In the genomic region with DNA sequence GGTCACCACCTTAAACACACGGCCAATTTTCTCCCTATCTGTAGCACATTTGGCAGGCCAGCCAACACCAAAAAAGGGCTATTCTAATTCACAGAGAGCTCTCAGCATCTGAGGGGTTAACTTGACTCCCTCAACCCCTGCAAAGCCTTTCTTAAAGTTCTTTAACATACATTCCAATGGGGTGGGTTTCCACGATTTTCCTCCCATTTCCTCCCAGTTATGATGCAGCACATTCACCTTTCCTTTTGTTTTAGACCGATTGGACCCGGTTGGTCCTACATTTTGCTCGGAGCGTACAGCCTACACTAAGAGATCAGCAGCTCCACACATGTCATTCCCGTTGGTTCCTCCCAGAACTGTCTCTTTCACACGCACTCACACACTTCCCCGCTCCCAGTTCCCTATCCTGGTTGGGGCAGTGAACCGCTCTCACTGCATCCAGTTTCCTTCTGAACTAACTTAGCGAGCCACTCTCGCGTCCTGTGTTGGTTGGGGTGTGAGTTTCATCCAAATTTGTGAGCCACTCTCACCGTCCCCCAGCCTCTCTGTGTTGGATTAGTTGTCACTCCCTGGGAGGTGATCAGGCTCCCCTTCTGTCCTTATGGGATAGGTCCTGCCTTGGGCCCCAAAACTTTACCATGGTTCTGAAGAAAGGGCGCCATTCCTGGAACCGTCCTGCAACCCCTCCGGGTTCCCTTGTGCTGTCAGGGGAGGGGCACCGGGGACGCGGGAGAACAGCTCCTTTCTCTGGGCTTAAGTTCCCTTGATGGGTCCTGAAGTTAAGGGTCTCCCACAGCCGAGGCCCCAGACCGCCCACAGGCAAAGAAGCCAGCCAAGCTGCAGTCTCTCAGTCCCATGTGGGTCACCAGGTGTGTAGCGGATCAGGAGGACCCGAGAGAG, we compare ENCODE assay signal across 9 cellular contexts. TPM values are rescaled to one million over a fixed set of nuclear protein-coding genes. Genes with fewer than 3 reads are reported as not detected.
DNase-seq lines count a peak whose midpoint lies in the region.
"Had no signal": no experiment of that assay in that cellular context is flagged by ENCODE, and none has a peak within 500 bp of the region (broad histone marks: within the 10 kb centered on the region; RNA-seq: fewer than 3 reads in every experiment).

No MANE protein-coding gene starts in this region.

- no peaks in the 10 kb centered on the region for H3K36me3 Mint-ChIP-seq in activated naive CD8-positive, alpha-beta T cell treated with anti-CD3 and anti-CD28 coated beads for 36 hours
- no peaks in the 10 kb centered on the region for H3K36me3 Mint-ChIP-seq in immature natural killer cell

- intact Hi-C loops in head of caudate nucleus (cut with DNase I): no loop called here

- peaks cover 8% of the 10 kb centered on the region for H3K4me1 ChIP-seq in ACC112 (ENCODE audit: control insufficient read depth, insufficient read depth, low read length, unreplicated experiment)
- H3K4me1 ChIP-seq in mucosa of stomach (ENCODE audit: control insufficient read depth, insufficient read depth, low read length): peaks cover 37% of the 10 kb centered on the region
- H3K4me1 ChIP-seq: BE2C had no signal

- no peaks in the 10 kb centered on the region for H3K4me1 Mint-ChIP-seq in activated naive CD8-positive, alpha-beta T cell treated with anti-CD3 and anti-CD28 coated beads for 36 hours
- no peaks in the 10 kb centered on the region for H3K4me1 Mint-ChIP-seq in immature natural killer cell

- H3K36me3 ChIP-seq in ACC112 (ENCODE audit: insufficient read depth, low read length) (no peaks in the 10 kb centered on the region), mucosa of stomach (ENCODE audit: control insufficient read depth, insufficient read depth, low read length) (no peaks in the 10 kb centered on the region)
- H3K36me3 ChIP-seq: BE2C had no signal

- H3K27ac ChIP-seq in ACC112 (ENCODE audit: low read depth, low read length): no peak overlapping the region

- H3K4me3 Mint-ChIP-seq in activated naive CD8-positive, alpha-beta T cell treated with anti-CD3 and anti-CD28 coated beads for 36 hours: no peak overlapping the region
- no peak overlapping the region for H3K4me3 Mint-ChIP-seq in immature natural killer cell

- H3K79me2 ChIP-seq in ACC112 (ENCODE audit: control insufficient read depth, insufficient read depth, low read length, unreplicated experiment): no peaks in the 10 kb centered on the region

- peak overlapping the region; percentile 75 for H3K4me3 ChIP-seq in ACC112 (ENCODE audit: low read depth, low read length)
- peak overlapping the region; percentile 34 for H3K4me3 ChIP-seq in mucosa of stomach (ENCODE audit: low read length)

- no peaks in the 10 kb centered on the region for H3K9me3 Mint-ChIP-seq in activated naive CD8-positive, alpha-beta T cell treated with anti-CD3 and anti-CD28 coated beads for 36 hours
- peaks cover 0 to 29% (median 11%) of the 10 kb centered on the region in 6 donors for H3K9me3 Mint-ChIP-seq in immature natural killer cell

- H3K27me3 Mint-ChIP-seq in activated naive CD8-positive, alpha-beta T cell treated with anti-CD3 and anti-CD28 coated beads for 36 hours: no peaks in the 10 kb centered on the region
- H3K27me3 Mint-ChIP-seq in immature natural killer cell (ENCODE audit: low read depth in 3 of 3): no peaks in the 10 kb centered on the region

- H3K9me3 ChIP-seq in mucosa of stomach (ENCODE audit: control insufficient read depth, low read length): no peaks in the 10 kb centered on the region
- H3K9me3 ChIP-seq: BE2C had no signal

- peak overlapping the region; percentile 99 for H2AFZ ChIP-seq in ACC112 (ENCODE audit: low read length, unreplicated experiment)

- H3K27ac Mint-ChIP-seq in activated naive CD8-positive, alpha-beta T cell treated with anti-CD3 and anti-CD28 coated beads for 36 hours: no peak overlapping the region
- H3K27ac Mint-ChIP-seq in immature natural killer cell: no peak overlapping the region

- peak; percentile 62 for DNase-seq in NCI-H510A treated with DMSO at 0.1 percent for 48 hours (lab: John Stamatoyannopoulos, UW)
- peak; percentile 9 for DNase-seq in fibroblast of gingiva (ENCODE audit: low read depth)
- DNase-seq in COLO668 (lab: John Stamatoyannopoulos, UW; ENCODE audit: unreplicated experiment): no peak
- no peak for DNase-seq in head of caudate nucleus
- no peak for DNase-seq in activated naive CD8-positive, alpha-beta T cell treated with anti-CD3 and anti-CD28 coated beads for 36 hours
- no peak for DNase-seq in immature natural killer cell
- DNase-seq: BE2C had no signal

- H3K9ac ChIP-seq in mucosa of stomach (ENCODE audit: low read length): peak overlapping the region; percentile 75

- H3K27me3 ChIP-seq in ACC112 (ENCODE audit: insufficient read depth, low read length): 0 out of 2 replicates have a peak, but pooled peaks cover 5% of the 10 kb centered on the region
- H3K27me3 ChIP-seq in mucosa of stomach (ENCODE audit: control insufficient read depth, insufficient read depth, low read length): no peaks in the 10 kb centered on the region
- H3K27me3 ChIP-seq: BE2C had no signal

RNA-seq across cellular contexts. Expression of a gene that starts 45.1 kb away (rescaled TPM):
- total RNA-seq in activated naive CD8-positive, alpha-beta T cell treated with anti-CD3 and anti-CD28 coated beads for 36 hours: not detected
- not detected for polyA plus RNA-seq in immature natural killer cell

Comparison
In these comparisons a context has a peak if more than half of its experiments do, and no peak if none do; other contexts are left out.
1. DNase-seq: peak in NCI-H510A treated with DMSO at 0.1 percent for 48 hours (single experiment) and fibroblast of gingiva (single experiment); none in COLO668 (single experiment), head of caudate nucleus (0 of 42), activated naive CD8-positive, alpha-beta T cell treated with anti-CD3 and anti-CD28 coated beads for 36 hours (single experiment) and immature natural killer cell (0 of 3).